ENCODE assay signal across 14 cellular contexts in genomic region chr9:73451003-73451402, GRCh38.
"Had no signal": no experiment of that assay in that cellular context is flagged by ENCODE, and none has a peak within 500 bp of the region (broad histone marks: within the 10 kb centered on the region; RNA-seq: fewer than 3 reads in every experiment).

No MANE protein-coding gene starts in this region.

- DNase-seq: activated CD4-positive, alpha-beta T cell treated with anti-CD3 and anti-CD28 coated beads for 36 hours; activated CD4-positive, alpha-beta T cell treated with anti-CD3 and anti-CD28 coated beads, Interleukin-2, amount 50 U/mL, for 48 hours; activated gamma-delta T cell; hypothalamus; islet precursor cell; left ventricle myocardium superior; stimulated activated CD4-positive, alpha-beta T cell treated with anti-CD3 and anti-CD28 coated beads, Interleukin-2, amount 100 ng/mL, for 24 hours; stimulated activated naive CD8-positive, alpha-beta T cell treated with anti-CD3 and anti-CD28 coated beads, Interleukin-15, Interleukin-2, amounts not matched to agents 100 U/mL and 50 U/mL, for 24 hours; substantia nigra; T-helper 17 cell; WERI-Rb-1 had no signal

- ATAC-seq: activated CD4-positive, alpha-beta T cell treated with anti-CD3 and anti-CD28 coated beads for 36 hours; stimulated activated naive CD8-positive, alpha-beta T cell treated with anti-CD3 and anti-CD28 coated beads, Interleukin-15, Interleukin-2, amounts not matched to agents 100 U/mL and 50 U/mL, for 24 hours; T-helper 17 cell had no signal

- H3K4me3 ChIP-seq: esophagus muscularis mucosa, right atrium auricular region, tibial nerve had no signal
